ENCODE assay signal across 18 cellular contexts in genomic region chr4:93495346-93495745, GRCh38.
DNase-seq lines count a peak whose midpoint lies in the region; ATAC-seq and TF ChIP-seq lines count a peak whose summit lies in the region.
"Had no signal": no experiment of that assay in that cellular context is flagged by ENCODE, and none has a peak within 500 bp of the region (broad histone marks: within the 10 kb centered on the region; RNA-seq: fewer than 3 reads in every experiment).

No MANE protein-coding gene starts in this region.

- peaks cover 4% of the 10 kb centered on the region for H3K9me3 ChIP-seq in osteoblast (ENCODE audit: low read depth, low read length)
- H3K9me3 ChIP-seq: HAP-1 had no signal

- peaks cover 11% of the 10 kb centered on the region for H3K9me3 Mint-ChIP-seq in activated naive CD4-positive, alpha-beta T cell treated with anti-CD3 and anti-CD28 coated beads for 36 hours

- no peaks in the 10 kb centered on the region for H3K36me3 ChIP-seq in osteoblast (ENCODE audit: insufficient read depth, low read length)
- H3K36me3 ChIP-seq: HAP-1 had no signal

- H3K27me3 ChIP-seq in foreskin keratinocyte: no peaks in the 10 kb centered on the region
- no peaks in the 10 kb centered on the region for H3K27me3 ChIP-seq in osteoblast (ENCODE audit: insufficient read depth, low read length)

- H3K79me2 ChIP-seq in osteoblast (ENCODE audit: insufficient read depth, low read length): no peaks in the 10 kb centered on the region

- no peak overlapping the region for H3K4me3 ChIP-seq in osteoblast (ENCODE audit: insufficient read depth, low read length)
- H3K4me3 ChIP-seq: GM12878, HAP-1 had no signal

- no peaks in the 10 kb centered on the region for H3K4me1 Mint-ChIP-seq in activated naive CD4-positive, alpha-beta T cell treated with anti-CD3 and anti-CD28 coated beads for 36 hours (ENCODE audit: low read depth)
- H3K4me1 Mint-ChIP-seq: CD4-positive, alpha-beta memory T cell had no signal

- H3K27ac Mint-ChIP-seq in activated naive CD4-positive, alpha-beta T cell treated with anti-CD3 and anti-CD28 coated beads for 36 hours: peak overlapping the region; percentile 19
- H3K27ac Mint-ChIP-seq: CD4-positive, alpha-beta memory T cell; HFFc6 had no signal

- ATAC-seq in foreskin keratinocyte: peak; percentile 58
- ATAC-seq: GM12878 had no signal

- TF ChIP-seq CTCF in RWPE1 (conservative IDR thresholded peaks at IDR 0.05; ENCODE audit: low read depth) (no peak), foreskin keratinocyte (conservative IDR thresholded peaks at IDR 0.05) (no peak), osteoblast (IDR thresholded peaks at IDR 0.05; ENCODE audit: extremely low read depth, low read depth, low read length) (no peak)

- no peaks in the 10 kb centered on the region for H3K27me3 Mint-ChIP-seq in activated naive CD4-positive, alpha-beta T cell treated with anti-CD3 and anti-CD28 coated beads for 36 hours (ENCODE audit: low read depth)
- H3K27me3 Mint-ChIP-seq: CD4-positive, alpha-beta memory T cell had no signal

- CTCF ChIA-PET in activated naive CD4-positive, alpha-beta T cell treated with anti-CD3 and anti-CD28 coated beads for 36 hours (lab: Charles Lee): no interaction called here
- CTCF ChIA-PET in RWPE1 (lab: Yijun Ruan, JAX): no interaction called here

- no peak overlapping the region for H3K4me2 ChIP-seq in osteoblast (ENCODE audit: insufficient read depth, low read length)

- H4K20me1 ChIP-seq in osteoblast (ENCODE audit: insufficient read depth, low read length): no peaks in the 10 kb centered on the region

- no peak overlapping the region for H3K27ac ChIP-seq in RWPE1
- no peak overlapping the region for H3K27ac ChIP-seq in foreskin keratinocyte
- no peak overlapping the region for H3K27ac ChIP-seq in osteoblast (ENCODE audit: low read depth, low read length)

- no peak for DNase-seq in activated naive CD4-positive, alpha-beta T cell treated with anti-CD3 and anti-CD28 coated beads for 36 hours
- DNase-seq in activated naive CD4-positive, alpha-beta T cell treated with anti-CD3 and anti-CD28 coated beads, Interleukin-2, amount 50 U/mL, for 16 hours: no peak
- DNase-seq in NCI-H524 treated with DMSO at 0.1 percent for 48 hours (lab: John Stamatoyannopoulos, UW): peak; percentile 35
- peak; percentile 2 for DNase-seq in RWPE1 (ENCODE audit: low spot score)
- peak; percentile 27 to 66 for DNase-seq in foreskin keratinocyte
- DNase-seq in superior temporal gyrus (ENCODE audit: extremely low spot score): no peak
- DNase-seq in osteoblast (ENCODE audit: insufficient read length, low spot score, missing footprints): no peak
- DNase-seq: C1 segment of cervical spinal cord; Calu3; CD4-positive, alpha-beta memory T cell; COR-L47; DMS79; EL; GDM1; GOT3; HFFc6 had no signal

- H3K4me1 ChIP-seq in foreskin keratinocyte: no peaks in the 10 kb centered on the region
- no peaks in the 10 kb centered on the region for H3K4me1 ChIP-seq in osteoblast (ENCODE audit: insufficient read depth, low read length)
- H3K4me1 ChIP-seq: HAP-1 had no signal

- POLR2A ChIA-PET in RWPE1 (lab: Yijun Ruan, JAX; ENCODE audit: low non-redundant PET): no interaction called here

- intact Hi-C loops in activated naive CD4-positive, alpha-beta T cell treated with anti-CD3 and anti-CD28 coated beads for 36 hours (cut with micrococcal nuclease): no loop called here

- no peaks in the 10 kb centered on the region for H3K36me3 Mint-ChIP-seq in activated naive CD4-positive, alpha-beta T cell treated with anti-CD3 and anti-CD28 coated beads for 36 hours (ENCODE audit: low read depth)
- H3K36me3 Mint-ChIP-seq: CD4-positive, alpha-beta memory T cell had no signal

- no peak overlapping the region for H2AFZ ChIP-seq in osteoblast (ENCODE audit: low read length)

- no peak overlapping the region for H3K4me3 Mint-ChIP-seq in activated naive CD4-positive, alpha-beta T cell treated with anti-CD3 and anti-CD28 coated beads for 36 hours
- H3K4me3 Mint-ChIP-seq: CD4-positive, alpha-beta memory T cell; HFFc6 had no signal

Comparison
In these comparisons a context has a peak if more than half of its experiments do, and no peak if none do; other contexts are left out.
1. DNase-seq: peak in NCI-H524 treated with DMSO at 0.1 percent for 48 hours (single experiment), RWPE1 (single experiment) and foreskin keratinocyte (2 of 2); none in activated naive CD4-positive, alpha-beta T cell treated with anti-CD3 and anti-CD28 coated beads for 36 hours (single experiment), activated naive CD4-positive, alpha-beta T cell treated with anti-CD3 and anti-CD28 coated beads, Interleukin-2, amount 50 U/mL, for 16 hours (single experiment), superior temporal gyrus (single experiment) and osteoblast (single experiment).